Comparison of ENCODE assay signal across 1 cellular context in the genomic region with DNA sequence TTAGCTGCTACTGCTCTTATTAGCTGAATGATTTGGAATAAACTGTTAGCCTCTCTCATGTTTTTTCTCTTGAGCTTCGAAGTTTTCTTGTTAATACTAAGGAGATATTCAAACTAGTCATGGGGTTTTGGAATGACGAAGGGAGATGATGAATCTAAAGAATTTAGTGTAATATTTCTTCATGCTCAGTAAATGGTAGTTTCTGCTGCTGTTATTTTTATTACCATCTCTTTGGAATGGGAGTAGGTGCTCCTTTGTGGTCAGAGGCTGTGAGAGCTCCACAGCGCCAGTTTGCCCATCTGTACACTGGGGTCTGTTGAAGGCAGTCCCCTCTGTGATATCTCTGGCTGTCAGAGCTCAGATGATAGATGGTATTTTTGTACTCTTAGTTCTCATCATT.
TF ChIP-seq lines count a peak whose summit lies in the region.

No MANE protein-coding gene starts in this region.

TF ChIP-seq in IMR-90, 13 proteins besides CTCF, POLR2A, EP300 and RAD21:
- no peak for TF ChIP-seq RCOR1 (IDR thresholded peaks at IDR 0.05; ENCODE audit: insufficient replicate concordance, low read length)
